8 cellular contexts compared by ENCODE assay signal in the genomic region with DNA sequence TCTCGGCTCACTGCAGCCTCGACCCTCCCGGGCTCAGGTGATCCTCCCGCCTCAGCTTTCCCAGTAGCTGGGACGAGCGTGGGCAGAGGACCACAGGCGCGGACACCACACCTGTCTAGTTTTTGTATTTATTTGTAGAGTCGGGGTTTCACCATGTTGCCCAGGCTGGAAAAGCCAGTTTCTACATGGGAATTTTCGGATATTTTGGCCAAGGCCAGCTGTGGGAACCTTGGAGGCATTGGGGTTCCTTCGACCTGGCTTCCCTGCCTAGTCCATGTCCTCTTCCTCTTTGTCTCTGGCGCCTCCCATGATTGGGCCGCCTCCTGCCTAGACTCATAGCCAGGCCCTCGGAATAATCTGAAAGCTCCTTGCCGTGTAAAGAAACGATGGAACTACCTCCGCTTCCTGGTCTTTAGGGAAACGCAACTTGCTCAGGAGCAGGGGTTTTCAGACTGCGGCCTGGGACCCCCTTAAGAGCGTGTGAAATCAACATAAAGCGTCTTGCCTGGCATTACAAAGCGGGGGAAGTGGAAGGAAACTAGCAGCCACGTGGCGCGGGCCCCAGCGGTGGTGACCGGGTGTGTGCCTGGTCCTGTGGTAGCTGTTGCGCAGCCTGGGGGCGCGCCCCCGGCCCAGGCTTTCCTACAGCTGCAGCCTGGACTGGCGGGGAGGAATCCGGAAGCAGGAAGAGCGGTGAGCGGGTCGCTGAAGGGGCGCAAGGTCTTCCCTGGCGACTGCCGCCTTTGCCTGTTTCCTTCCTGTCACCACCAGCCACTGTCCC. TPM values are rescaled to one million over a fixed set of nuclear protein-coding genes. Genes with fewer than 3 reads are reported as not detected.
A peak's percentile ranks its signal among the peaks of the same experiment; 100 is the strongest.
DNase-seq lines count a peak whose midpoint lies in the region; ATAC-seq, FAIRE-seq and TF ChIP-seq lines count a peak whose summit lies in the region.

No MANE protein-coding gene starts in this region.

- peaks cover 32% of the 10 kb centered on the region for H3K79me2 ChIP-seq in KMS-11 (ENCODE audit: insufficient read depth, low read depth)
- peaks cover 37% of the 10 kb centered on the region for H3K79me2 ChIP-seq in endothelial cell of umbilical vein (ENCODE audit: control insufficient read depth, insufficient read depth, low read length)

- peak; percentile 61 for FAIRE-seq in endothelial cell of umbilical vein (lab: Jason Lieb, UNC)

- no peaks in the 10 kb centered on the region for H3K9me3 Mint-ChIP-seq in stimulated activated naive B cell treated with anti-CD40 and anti-IgM and Interleukin-4, amounts not matched to agents 10 μg/mL and 1 μg/mL and 100 μg/mL, for 72 hours

- H3K9ac ChIP-seq in BLaER1 (peak overlapping the region; percentile 99), KMS-11 (peak overlapping the region; percentile 97; the same call in 1 of the 2 replicates), endothelial cell of umbilical vein (replicated peaks; ENCODE audit: extremely low read depth, insufficient read depth, low read length) (peak overlapping the region; percentile 20), mucosa of stomach (ENCODE audit: low read length) (peak overlapping the region; percentile 92)

- peak overlapping the region; percentile 99 for H3K27ac ChIP-seq in BLaER1
- no peak overlapping the region for H3K27ac ChIP-seq in KMS-11
- H3K27ac ChIP-seq in endothelial cell of umbilical vein (ENCODE audit: insufficient read depth, low read depth, low read length): peak overlapping the region; percentile 84

- intact Hi-C loops in endothelial cell of umbilical vein (cut with micrococcal nuclease): loop anchor here (1.0 to 5.0 kb wide), 2 partner anchors 25 to 126 kb away; a partner anchor contains a TSS

- H4K20me1 ChIP-seq in BLaER1 (peaks cover 35% of the 10 kb centered on the region), KMS-11 (ENCODE audit: insufficient read depth) (peaks cover 30% of the 10 kb centered on the region), endothelial cell of umbilical vein (replicated peaks; ENCODE audit: control insufficient read depth, extremely low read depth, insufficient read depth, low read length) (peaks cover 3% of the 10 kb centered on the region)

- H3K4me2 ChIP-seq in BLaER1 (peak overlapping the region; percentile 97), KMS-11 (peak overlapping the region; percentile 87), endothelial cell of umbilical vein (ENCODE audit: insufficient read depth, low read length) (peak overlapping the region; percentile 92)

- H3K9me3 ChIP-seq in BLaER1 (no peaks in the 10 kb centered on the region), endothelial cell of umbilical vein (replicated peaks; ENCODE audit: control insufficient read depth, insufficient read depth, low read length) (no peaks in the 10 kb centered on the region), mucosa of stomach (ENCODE audit: control insufficient read depth, low read length) (no peaks in the 10 kb centered on the region)

- peaks cover 32 to 48% of the 10 kb centered on the region in 2 donors for H3K4me1 Mint-ChIP-seq in stimulated activated naive B cell treated with anti-CD40 and anti-IgM and Interleukin-4, amounts not matched to agents 10 μg/mL and 1 μg/mL and 100 μg/mL, for 72 hours

- peak; percentile 22 to 26 for ATAC-seq in stimulated activated naive B cell treated with anti-CD40 and anti-IgM and Interleukin-4, amounts not matched to agents 10 μg/mL and 1 μg/mL and 100 μg/mL, for 72 hours (replicated peaks)

- peak overlapping the region; percentile 91; the same call in 1 of the 2 replicates for H2AFZ ChIP-seq in KMS-11 (ENCODE audit: low read depth)
- peak overlapping the region; percentile 90 for H2AFZ ChIP-seq in endothelial cell of umbilical vein (ENCODE audit: low read depth, low read length)

- peaks cover 28 to 46% of the 10 kb centered on the region in 2 donors for H3K36me3 Mint-ChIP-seq in stimulated activated naive B cell treated with anti-CD40 and anti-IgM and Interleukin-4, amounts not matched to agents 10 μg/mL and 1 μg/mL and 100 μg/mL, for 72 hours

- H3K4me3 ChIP-seq in BLaER1 (peak overlapping the region; percentile 91), KMS-11 (IDR thresholded peaks at IDR 0.05; ENCODE audit: insufficient read depth, low read depth, low read length) (no peak overlapping the region), endothelial cell of umbilical vein (replicated peaks in 1 of 3; ENCODE audit: insufficient read depth in 1 of 3, low read depth in 1 of 3, low read length in 3 of 3) (peak overlapping the region in 1 of 3 experiments; percentile 6), mucosa of stomach (ENCODE audit: low read length) (peak overlapping the region; percentile 55)

- dilution Hi-C loops in endothelial cell of umbilical vein (cut with MboI; ENCODE audit: extremely low pct_ligation_motif_present, low sequenced_read_pairs): no loop called here

- no peaks in the 10 kb centered on the region for H3K9me1 ChIP-seq in endothelial cell of umbilical vein (replicated peaks; ENCODE audit: control insufficient read depth, extremely low read depth, insufficient read depth, low read length)

- TF ChIP-seq CTCF in KMS-11 (conservative IDR thresholded peaks at IDR 0.05; ENCODE audit: low read depth, low read length) (no peak), endothelial cell of umbilical vein (IDR thresholded peaks at IDR 0.05; ENCODE audit: extremely low read depth in 1 of 2, insufficient read depth in 1 of 2, low read depth in 1 of 2, low read length in 2 of 2) (no peak)

- H3K27me3 Mint-ChIP-seq in stimulated activated naive B cell treated with anti-CD40 and anti-IgM and Interleukin-4, amounts not matched to agents 10 μg/mL and 1 μg/mL and 100 μg/mL, for 72 hours: no peaks in the 10 kb centered on the region

- no peaks in the 10 kb centered on the region for H3K27me3 ChIP-seq in BLaER1
- H3K27me3 ChIP-seq in KMS-11 (ENCODE audit: insufficient read depth, low read depth): no peaks in the 10 kb centered on the region
- H3K27me3 ChIP-seq in endothelial cell of umbilical vein (ENCODE audit: control insufficient read depth in 2 of 2, insufficient read depth in 2 of 2, low read length in 2 of 2): no peaks in the 10 kb centered on the region
- no peaks in the 10 kb centered on the region for H3K27me3 ChIP-seq in mucosa of stomach (ENCODE audit: control insufficient read depth, insufficient read depth, low read length)

- CTCF ChIA-PET in endothelial cell of umbilical vein (lab: Charles Lee): interaction anchor here (0.9 to 1.7 kb wide), 4 partner anchors 9 to 217 kb away, joined by 3 to 10 read pairs (median 8); a partner anchor contains a TSS

- no peak for TF ChIP-seq POLR2A in endothelial cell of umbilical vein (IDR thresholded peaks at IDR 0.05; ENCODE audit: low read depth, low read length)

- H3K36me3 ChIP-seq in BLaER1 (peaks cover 30% of the 10 kb centered on the region), KMS-11 (ENCODE audit: insufficient read depth) (peaks cover 23% of the 10 kb centered on the region; the same call in 1 of the 2 replicates), endothelial cell of umbilical vein (ENCODE audit: control insufficient read depth in 2 of 2, extremely low read depth in 1 of 2, insufficient read depth in 2 of 2, low read length in 2 of 2) (peaks cover 4 to 12% of the 10 kb centered on the region in 2 experiments), mucosa of stomach (ENCODE audit: control insufficient read depth, insufficient read depth, low read length) (peaks cover 2% of the 10 kb centered on the region)

- H3K4me1 ChIP-seq in BLaER1: peaks cover 56% of the 10 kb centered on the region
- H3K4me1 ChIP-seq in KMS-11 (ENCODE audit: low read depth, poor library complexity, severe bottlenecking): peaks cover 30% of the 10 kb centered on the region
- H3K4me1 ChIP-seq in endothelial cell of umbilical vein (ENCODE audit: control insufficient read depth, extremely low read depth, insufficient read depth, low read length): peaks cover 37% of the 10 kb centered on the region
- peaks cover 25% of the 10 kb centered on the region for H3K4me1 ChIP-seq in mucosa of stomach (ENCODE audit: control insufficient read depth, insufficient read depth, low read length)

- POLR2A ChIA-PET in endothelial cell of umbilical vein (lab: Charles Lee): interaction anchor here (0.6 to 0.7 kb wide), 2 partner anchors 16 to 140 kb away, joined by 4 to 8 read pairs; no protein-coding TSS in a partner anchor

- DNase-seq in activated CD8-positive, alpha-beta memory T cell treated with anti-CD3 and anti-CD28 coated beads, Interleukin-2, amount 50 U/mL, for 4 hours: peak; percentile 65
- peak; percentile 56 for DNase-seq in endothelial cell of umbilical vein (ENCODE audit: low read depth, low spot score)
- peak; percentile 45 for DNase-seq in stimulated activated naive B cell treated with anti-CD40 and anti-IgM and Interleukin-4, amounts not matched to agents 10 μg/mL and 1 μg/mL and 100 μg/mL, for 72 hours
- DNase-seq in GM19240 (ENCODE audit: insufficient read length, low spot score): no peak
- DNase-seq in NCI-H2029 treated with DMSO at 0.1 percent for 48 hours (lab: John Stamatoyannopoulos, UW): no peak

- BruUV-seq in endothelial cell of umbilical vein (replicated peaks; lab: Mats Ljungman, UMichigan): no TSS peak

- H3K4me3 Mint-ChIP-seq in stimulated activated naive B cell treated with anti-CD40 and anti-IgM and Interleukin-4, amounts not matched to agents 10 μg/mL and 1 μg/mL and 100 μg/mL, for 72 hours: peak overlapping the region; percentile 91 to 92

- peak overlapping the region; percentile 97 for H3K27ac Mint-ChIP-seq in stimulated activated naive B cell treated with anti-CD40 and anti-IgM and Interleukin-4, amounts not matched to agents 10 μg/mL and 1 μg/mL and 100 μg/mL, for 72 hours

TF ChIP-seq in endothelial cell of umbilical vein, 7 proteins besides CTCF, POLR2A, EP300 and RAD21 (continues in another document):
- TF ChIP-seq GATA2 (IDR thresholded peaks at IDR 0.05; ENCODE audit: insufficient read depth, insufficient read length, low read depth, low read length): no peak

RNA-seq across cellular contexts. Expression of a gene that starts 1.4 kb away (rescaled TPM):
- total RNA-seq in endothelial cell of umbilical vein: 504 and 540 TPM in 2 replicates
- polyA plus RNA-seq in endothelial cell of umbilical vein: 140 and 266 TPM in 2 replicates
- polyA plus RNA-seq in endothelial cell of umbilical vein (2011; cell fraction: cytosol; rRNA removed): 338 and 370 TPM in 2 replicates
- 186 and 288 TPM in 2 replicates for polyA plus RNA-seq in endothelial cell of umbilical vein (2011; cell fraction: nucleus; rRNA removed)
- 486 and 1,108 TPM in 2 replicates for polyA plus RNA-seq in endothelial cell of umbilical vein (2012)
- 318 and 373 TPM in 2 replicates for polyA minus RNA-seq in endothelial cell of umbilical vein
- 710 TPM for polyA minus RNA-seq in endothelial cell of umbilical vein (2011; cell fraction: cytosol; rRNA and poly(A)+ RNA removed)
- polyA minus RNA-seq in endothelial cell of umbilical vein (2011; cell fraction: nucleus; rRNA and poly(A)+ RNA removed): 107 and 168 TPM in 2 replicates

RNA-seq across cellular contexts. Expression of a gene that starts 51.5 kb away (rescaled TPM):
- 22.4 and 23.6 TPM in 2 replicates for total RNA-seq in endothelial cell of umbilical vein
- 11.9 and 12.2 TPM in 2 replicates for polyA plus RNA-seq in endothelial cell of umbilical vein
- 12.3 and 14.5 TPM in 2 replicates for polyA plus RNA-seq in endothelial cell of umbilical vein (2011; cell fraction: cytosol; rRNA removed)
- polyA plus RNA-seq in endothelial cell of umbilical vein (2011; cell fraction: nucleus; rRNA removed): 24.8 and 25.0 TPM in 2 replicates
- polyA plus RNA-seq in endothelial cell of umbilical vein (2012): 13.0 and 14.6 TPM in 2 replicates
- 28.9 and 29.8 TPM in 2 replicates for polyA minus RNA-seq in endothelial cell of umbilical vein
- 12.9 TPM for polyA minus RNA-seq in endothelial cell of umbilical vein (2011; cell fraction: cytosol; rRNA and poly(A)+ RNA removed)
- polyA minus RNA-seq in endothelial cell of umbilical vein (2011; cell fraction: nucleus; rRNA and poly(A)+ RNA removed): 29.1 TPM in 2 replicates

Comparison
In these comparisons a context has a peak if more than half of its experiments do, and no peak if none do; other contexts are left out.
1. H3K9ac ChIP-seq: peak in every context shown above with its lines; median percentile 99 in BLaER1; 97 in KMS-11; 92 in mucosa of stomach; 20 in endothelial cell of umbilical vein.
2. DNase-seq: peak in activated CD8-positive, alpha-beta memory T cell treated with anti-CD3 and anti-CD28 coated beads, Interleukin-2, amount 50 U/mL, for 4 hours (single experiment), endothelial cell of umbilical vein (single experiment) and stimulated activated naive B cell treated with anti-CD40 and anti-IgM and Interleukin-4, amounts not matched to agents 10 μg/mL and 1 μg/mL and 100 μg/mL, for 72 hours (single experiment); none in GM19240 (single experiment) and NCI-H2029 treated with DMSO at 0.1 percent for 48 hours (single experiment).
3. Peak in every context shown above with its lines, with median percentiles within 50 percentile points of each other: H3K4me2 ChIP-seq.